33 cellular contexts compared by ENCODE assay signal in genomic region chr10:52558090-52558489, GRCh38.
A peak's percentile ranks its signal among the peaks of the same experiment; 100 is the strongest.
DNase-seq lines count a peak whose midpoint lies in the region; ATAC-seq and TF ChIP-seq lines count a peak whose summit lies in the region.
"Had no signal": no experiment of that assay in that cellular context is flagged by ENCODE, and none has a peak within 500 bp of the region (broad histone marks: within the 10 kb centered on the region; RNA-seq: fewer than 3 reads in every experiment).

No MANE protein-coding gene starts in this region.

- H3K27me3 Mint-ChIP-seq in activated CD4-positive, alpha-beta T cell treated with anti-CD3 and anti-CD28 coated beads, Interleukin-2, amount 10 ng/mL, durations not matched to agents 24 days and 14 days, result no peaks in the 10 kb centered on the region
- H3K27me3 Mint-ChIP-seq: activated CD4-positive, alpha-beta memory T cell treated with anti-CD3 and anti-CD28 coated beads, Interleukin-2, amount 10 ng/mL, durations not matched to agents 7 days and 5 days; B cell; progenitor cell of endocrine pancreas; stimulated activated naive B cell treated with anti-CD40 and anti-IgM and Interleukin-4, amounts not matched to agents 10 μg/mL and 1 μg/mL and 100 μg/mL, for 72 hours had no signal

- no peak overlapping the region for H3K4me3 ChIP-seq in spleen
- H3K4me3 ChIP-seq in brain microvascular endothelial cell (ENCODE audit: low read depth, low read length), result no peak overlapping the region
- H3K4me3 ChIP-seq in BE2C (ENCODE audit: low read depth, low read length), result no peak overlapping the region
- H3K4me3 ChIP-seq: cardiac muscle cell, colonic mucosa, Peyer's patch, SJCRH30, suprapubic skin, upper lobe of right lung had no signal

- H3K9me3 Mint-ChIP-seq in activated CD4-positive, alpha-beta T cell treated with anti-CD3 and anti-CD28 coated beads, Interleukin-2, amount 10 ng/mL, durations not matched to agents 24 days and 14 days, result no peaks in the 10 kb centered on the region
- H3K9me3 Mint-ChIP-seq: stimulated activated naive B cell treated with anti-CD40 and anti-IgM and Interleukin-4, amounts not matched to agents 10 μg/mL and 1 μg/mL and 100 μg/mL, for 72 hours had no signal

- in situ Hi-C loops in brain microvascular endothelial cell (cut with HindIII; ENCODE audit: low pct_ligation_motif_present, low sequenced_read_pairs), result loop anchor here (25.0 kb wide), 1 partner anchor 246 kb away; the partner anchor contains the start of gene DKK1

- H3K27ac ChIP-seq in spleen (no peak overlapping the region), brain microvascular endothelial cell (no peak overlapping the region)
- H3K27ac ChIP-seq: cardiac muscle cell, colonic mucosa, HL-60, KMS-11, Peyer's patch, SJCRH30, suprapubic skin, upper lobe of right lung had no signal

- H3K4me1 Mint-ChIP-seq in activated CD4-positive, alpha-beta T cell treated with anti-CD3 and anti-CD28 coated beads, Interleukin-2, amount 10 ng/mL, durations not matched to agents 24 days and 14 days, result no peaks in the 10 kb centered on the region
- H3K4me1 Mint-ChIP-seq: activated CD4-positive, alpha-beta memory T cell treated with anti-CD3 and anti-CD28 coated beads, Interleukin-2, amount 10 ng/mL, durations not matched to agents 7 days and 5 days; B cell; stimulated activated naive B cell treated with anti-CD40 and anti-IgM and Interleukin-4, amounts not matched to agents 10 μg/mL and 1 μg/mL and 100 μg/mL, for 72 hours had no signal

- no peak overlapping the region for H3K27ac Mint-ChIP-seq in activated CD4-positive, alpha-beta T cell treated with anti-CD3 and anti-CD28 coated beads, Interleukin-2, amount 10 ng/mL, durations not matched to agents 24 days and 14 days
- H3K27ac Mint-ChIP-seq: activated CD4-positive, alpha-beta memory T cell treated with anti-CD3 and anti-CD28 coated beads, Interleukin-2, amount 10 ng/mL, durations not matched to agents 7 days and 5 days; activated naive CD4-positive, alpha-beta T cell treated with anti-CD3 and anti-CD28 coated beads, Interleukin-2, amount 50 U/mL, for 72 hours; B cell; H9; progenitor cell of endocrine pancreas; stimulated activated naive B cell treated with anti-CD40 and anti-IgM and Interleukin-4, amounts not matched to agents 10 μg/mL and 1 μg/mL and 100 μg/mL, for 72 hours had no signal

- no peak for TF ChIP-seq POLR2A in GM18505 (IDR thresholded peaks at IDR 0.05; ENCODE audit: borderline replicate concordance, extremely low read depth, insufficient read depth, insufficient read length)
- TF ChIP-seq POLR2A in spleen (IDR thresholded peaks at IDR 0.05), result no peak

- H3K9me3 ChIP-seq in spleen (no peaks in the 10 kb centered on the region), BE2C (no peaks in the 10 kb centered on the region)
- H3K9me3 ChIP-seq: colonic mucosa, Peyer's patch, SJCRH30, upper lobe of right lung had no signal

- ATAC-seq in GM18505 (IDR thresholded peaks at IDR 0.05; ENCODE audit: unreplicated experiment) (peak; percentile 55), GM19467 (IDR thresholded peaks at IDR 0.05; ENCODE audit: unreplicated experiment) (peak; percentile 75), HG03060 (IDR thresholded peaks at IDR 0.05; ENCODE audit: low read depth, unreplicated experiment) (peak; percentile 79), HG03565 (IDR thresholded peaks at IDR 0.05; ENCODE audit: unreplicated experiment) (peak; percentile 93)
- ATAC-seq: activated naive CD4-positive, alpha-beta T cell treated with anti-CD3 and anti-CD28 coated beads, Interleukin-2, amount 50 U/mL, for 72 hours; left ventricle myocardium superior; sciatic nerve; stimulated activated naive B cell treated with anti-CD40 and anti-IgM and Interleukin-4, amounts not matched to agents 10 μg/mL and 1 μg/mL and 100 μg/mL, for 72 hours; upper lobe of right lung had no signal

- no peaks in the 10 kb centered on the region for H3K4me1 ChIP-seq in spleen
- no peaks in the 10 kb centered on the region for H3K4me1 ChIP-seq in BE2C
- H3K4me1 ChIP-seq: colonic mucosa, Peyer's patch, SJCRH30, suprapubic skin, upper lobe of right lung had no signal

- H3K36me3 ChIP-seq in spleen (no peaks in the 10 kb centered on the region), brain microvascular endothelial cell (replicated peaks) (no peaks in the 10 kb centered on the region), BE2C (no peaks in the 10 kb centered on the region)
- H3K36me3 ChIP-seq: cardiac muscle cell, colonic mucosa, Peyer's patch, SJCRH30, suprapubic skin, upper lobe of right lung had no signal

- H3K27me3 ChIP-seq in spleen (replicated peaks in 1 of 7) (no peaks in the 10 kb centered on the region), brain microvascular endothelial cell (replicated peaks) (no peaks in the 10 kb centered on the region), BE2C (no peaks in the 10 kb centered on the region)
- H3K27me3 ChIP-seq: cardiac muscle cell, colonic mucosa, Peyer's patch, SJCRH30, suprapubic skin, upper lobe of right lung had no signal

- intact Hi-C loops in spleen (cut with DNase I; ENCODE audit: low total_unique reads), result no loop called here
- intact Hi-C loops in activated CD4-positive, alpha-beta T cell treated with anti-CD3 and anti-CD28 coated beads, Interleukin-2, amount 10 ng/mL, durations not matched to agents 24 days and 14 days (cut with micrococcal nuclease), result no loop called here

- DNase-seq in spleen, result no peak
- no peak for DNase-seq in brain microvascular endothelial cell
- DNase-seq in activated CD4-positive, alpha-beta T cell treated with anti-CD3 and anti-CD28 coated beads, Interleukin-2, amount 10 ng/mL, durations not matched to agents 24 days and 14 days, result no peak
- no peak for DNase-seq in BE2C
- DNase-seq: activated CD4-positive, alpha-beta memory T cell treated with anti-CD3 and anti-CD28 coated beads, Interleukin-2, amount 10 ng/mL, durations not matched to agents 7 days and 5 days; activated CD8-positive, alpha-beta memory T cell treated with anti-CD3 and anti-CD28 coated beads, Interleukin-2, amount 50 U/mL, for 48 hours; anterior cingulate cortex; colonic mucosa; DMS53; effector CD8-positive, alpha-beta T cell; erythroblast; GDM1; H9; left ventricle myocardium superior; NCI-H1417; NCI-H2029 treated with DMSO at 0.1 percent for 48 hours; NCI-H526; Peyer's patch; SJCRH30; stimulated activated naive B cell treated with anti-CD40 and anti-IgM and Interleukin-4, amounts not matched to agents 10 μg/mL and 1 μg/mL and 100 μg/mL, for 72 hours; upper lobe of right lung had no signal

- 88 to 96% (median 92%) methylated on average over 1 of the region's 1 CpG for WGBS in spleen, 5 donors

- H3K36me3 Mint-ChIP-seq in activated CD4-positive, alpha-beta T cell treated with anti-CD3 and anti-CD28 coated beads, Interleukin-2, amount 10 ng/mL, durations not matched to agents 24 days and 14 days (ENCODE audit: low read depth), result no peaks in the 10 kb centered on the region
- H3K36me3 Mint-ChIP-seq: activated naive CD4-positive, alpha-beta T cell treated with anti-CD3 and anti-CD28 coated beads, Interleukin-2, amount 50 U/mL, for 72 hours; stimulated activated naive B cell treated with anti-CD40 and anti-IgM and Interleukin-4, amounts not matched to agents 10 μg/mL and 1 μg/mL and 100 μg/mL, for 72 hours had no signal

- TF ChIP-seq CTCF in spleen (IDR thresholded peaks at IDR 0.05 in 8 of 11, conservative IDR thresholded peaks at IDR 0.05 in 3 of 11) (no peak), brain microvascular endothelial cell (IDR thresholded peaks at IDR 0.05; ENCODE audit: low read depth, low read length, missing control alignments) (no peak), BE2C (IDR thresholded peaks at IDR 0.05; ENCODE audit: low read depth, low read length) (no peak)

- no peak overlapping the region for H3K4me3 Mint-ChIP-seq in activated CD4-positive, alpha-beta T cell treated with anti-CD3 and anti-CD28 coated beads, Interleukin-2, amount 10 ng/mL, durations not matched to agents 24 days and 14 days
- H3K4me3 Mint-ChIP-seq: activated CD4-positive, alpha-beta memory T cell treated with anti-CD3 and anti-CD28 coated beads, Interleukin-2, amount 10 ng/mL, durations not matched to agents 7 days and 5 days; B cell; H9; stimulated activated naive B cell treated with anti-CD40 and anti-IgM and Interleukin-4, amounts not matched to agents 10 μg/mL and 1 μg/mL and 100 μg/mL, for 72 hours had no signal
